8 cellular contexts compared by ENCODE assay signal in genomic region chr1:93878501-93878888, GRCh38. TPM values are rescaled to one million over a fixed set of nuclear protein-coding genes. Genes with fewer than 3 reads are reported as not detected.
A peak's percentile ranks its signal among the peaks of the same experiment; 100 is the strongest.
DNase-seq lines count a peak whose midpoint lies in the region; ATAC-seq and TF ChIP-seq lines count a peak whose summit lies in the region.

No MANE protein-coding gene starts in this region.

- peak overlapping the region; percentile 93 for H3K27ac ChIP-seq in IMR-90 (ENCODE audit: insufficient read depth, low read length)
- H3K27ac ChIP-seq in coronary artery, result peak overlapping the region; percentile 84 to 93

- no peak for TF ChIP-seq CTCF in IMR-90 (conservative IDR thresholded peaks at IDR 0.05; ENCODE audit: low read depth, low read length)
- TF ChIP-seq CTCF in coronary artery (IDR thresholded peaks at IDR 0.05), result no peak

- peak overlapping the region; percentile 89 for H2AK9ac ChIP-seq in IMR-90 (replicated peaks; ENCODE audit: low read depth, low read length, poor library complexity)

- H3K23ac ChIP-seq in IMR-90 (ENCODE audit: low read depth, low read length), result peak overlapping the region; percentile 81; the same call in 1 of the 2 replicates

- H2AK5ac ChIP-seq in IMR-90 (ENCODE audit: low read depth, low read length), result peak overlapping the region; percentile 48; the same call in 1 of the 2 replicates

- BruUV-seq in IMR-90 (replicated peaks; lab: Mats Ljungman, UMichigan), result no TSS peak

- peak overlapping the region; percentile 89 for H3K4me2 ChIP-seq in IMR-90 (ENCODE audit: low read depth, low read length)

- 2% methylated on average over 10 of the region's 20 CpGs; no CpG with 5 or more reads in 1 of the 2 experiments for WGBS in IMR-90 (ENCODE audit: extremely low coverage in 2 of 2, insufficient read length in 1 of 2), 2 experiments

- TF ChIP-seq RAD21 in IMR-90 (IDR thresholded peaks at IDR 0.05; ENCODE audit: low read length), result no peak

- peak overlapping the region; percentile 79 for H3K4ac ChIP-seq in IMR-90 (ENCODE audit: low read depth, low read length)

- peak overlapping the region; percentile 68 for H3K56ac ChIP-seq in IMR-90 (ENCODE audit: extremely low read depth, insufficient read depth, low read length)

- H3K9me1 ChIP-seq in IMR-90 (ENCODE audit: insufficient read depth, low read length), result no peaks in the 10 kb centered on the region; the same call in 1 of the 2 replicates

- intact Hi-C loops in IMR-90 (cut with micrococcal nuclease), result loop anchor here (10.0 kb wide), 1 partner anchor 854 kb away; no protein-coding TSS in a partner anchor

- DNase-seq in DMS53 treated with DMSO at 0.1 percent for 48 hours (lab: John Stamatoyannopoulos, UW; ENCODE audit: unreplicated experiment) (peak; percentile 45), IMR-90 (peak; percentile 24), coronary artery (ENCODE audit: low spot score) (peak; percentile 73), lung microvascular endothelial cell (ENCODE audit: low read depth in 2 of 2) (peak; percentile 50 to 68), kidney glomerular epithelial cell (lab: John Stamatoyannopoulos, UW) (no peak)
- peak; percentile 75 for DNase-seq in activated CD4-positive, alpha-beta T cell treated with anti-CD3 and anti-CD28 coated beads for 48 hours
- DNase-seq in stimulated activated CD8-positive, alpha-beta memory T cell treated with anti-CD3 and anti-CD28 coated beads, Interleukin-15, amount 100 ng/mL, for 24 hours (ENCODE audit: low read depth), result peak; percentile 28

- dilution Hi-C loops in IMR-90 (cut with HindIII; ENCODE audit: low sequenced_read_pairs, unreplicated experiment), result no loop called here

- POLR2A ChIA-PET in IMR-90 (lab: Charles Lee; ENCODE audit: unreplicated experiment), result no interaction called here

- peak overlapping the region; percentile 95 to 99 for H4K8ac ChIP-seq in IMR-90 (ENCODE audit: low read depth in 2 of 2, low read length in 2 of 2)

- H2BK20ac ChIP-seq in IMR-90 (ENCODE audit: low read depth, low read length), result no peak overlapping the region

- H3K79me1 ChIP-seq in IMR-90 (ENCODE audit: low read depth in 1 of 2, low read length in 2 of 2), result peaks cover 11 to 36% of the 10 kb centered on the region in 2 experiments; a peak in 3 of 4 replicates

- no peaks in the 10 kb centered on the region; the same call in 1 of the 2 replicates for H3K4me1 ChIP-seq in IMR-90 (ENCODE audit: control insufficient read depth, insufficient read depth, low read length)

- H3K36me3 ChIP-seq in IMR-90 (ENCODE audit: control insufficient read depth, insufficient read depth, low read length), result peaks cover 20% of the 10 kb centered on the region

- ATAC-seq in GM21526 (IDR thresholded peaks at IDR 0.05; ENCODE audit: low FRiP score, unreplicated experiment), result peak; percentile 54
- ATAC-seq in IMR-90 (ENCODE audit: low read depth), result peak; percentile 2

- H4K91ac ChIP-seq in IMR-90 (ENCODE audit: insufficient read depth, low read depth, low read length), result peak overlapping the region; percentile 72

- H4K5ac ChIP-seq in IMR-90 (ENCODE audit: low read depth, low read length), result peak overlapping the region; percentile 85

- H3K27me3 ChIP-seq in IMR-90 (ENCODE audit: control insufficient read depth, insufficient read depth, low read length), result no peaks in the 10 kb centered on the region

- peak overlapping the region; percentile 96 for H3K9ac ChIP-seq in IMR-90 (ENCODE audit: low read depth, low read length)

- 0 out of 2 replicates have a peak overlapping the region, but pooled peaks have one; percentile 22 for H2BK120ac ChIP-seq in IMR-90 (ENCODE audit: low read depth, low read length)

- TF ChIP-seq POLR2A in IMR-90 (IDR thresholded peaks at IDR 0.05; ENCODE audit: low read depth, low read length), result no peak

- no peak overlapping the region for H2BK15ac ChIP-seq in IMR-90 (ENCODE audit: low read depth, low read length)

- H3K4me3 ChIP-seq in IMR-90 (ENCODE audit: insufficient read depth, low read depth, low read length) (peak overlapping the region; percentile 89), coronary artery (peak overlapping the region; percentile 92)

- CTCF ChIA-PET in IMR-90 (lab: Yijun Ruan, JAX), result no interaction called here

- in situ Hi-C loops in IMR-90 (cut with MboI; ENCODE audit: low sequenced_read_pairs), result loop anchor here (25.0 kb wide), 1 partner anchor 459 kb away; no protein-coding TSS in a partner anchor

- peak overlapping the region; percentile 91 for H3K14ac ChIP-seq in IMR-90 (replicated peaks; ENCODE audit: low read depth, low read length)

- no peaks in the 10 kb centered on the region for H4K20me1 ChIP-seq in IMR-90 (ENCODE audit: insufficient read depth, low read length)

- H2BK5ac ChIP-seq in IMR-90 (ENCODE audit: low read depth, low read length, poor library complexity, severe bottlenecking), result peak overlapping the region; percentile 85

- no peak overlapping the region for H3K18ac ChIP-seq in IMR-90 (ENCODE audit: low read depth, low read length)

- H3K9me3 ChIP-seq in IMR-90 (ENCODE audit: control insufficient read depth, insufficient read depth, low read length), result no peaks in the 10 kb centered on the region

- H2AFZ ChIP-seq in IMR-90 (replicated peaks; ENCODE audit: low read length, poor library complexity), result peak overlapping the region; percentile 98

TF ChIP-seq in IMR-90, 13 proteins besides CTCF, POLR2A, EP300 and RAD21:
- TF ChIP-seq BHLHE40 (IDR thresholded peaks at IDR 0.05; ENCODE audit: low read depth, low read length), result no peak
- no peak for TF ChIP-seq CHD1 (IDR thresholded peaks at IDR 0.05; ENCODE audit: low read depth, low read length)
- TF ChIP-seq FOS (IDR thresholded peaks at IDR 0.05; ENCODE audit: low read depth, low read length), result no peak
TF ChIP-seq in IMR-90: peak in this region for 0.

RNA-seq across cellular contexts. Expression of gene DNTTIP2, which starts 0.5 kb away (rescaled TPM):
- 24.4 and 35.8 TPM in 2 replicates for total RNA-seq in IMR-90 (2012; rRNA removed)
- 13.8 and 14.2 TPM in 2 replicates for polyA plus RNA-seq in IMR-90 (2012; rRNA removed)
- 1.0 and 2.3 TPM in 2 replicates for polyA plus RNA-seq in IMR-90 (2012; cell fraction: cytosol; rRNA removed)
- polyA plus RNA-seq in IMR-90 (2012; cell fraction: nucleus; rRNA removed; ENCODE audit: low replicate concordance), result 2.2 and 14.4 TPM in 2 replicates
- 8.5 and 13.5 TPM in 2 replicates for total RNA-seq in lung microvascular endothelial cell

RNA-seq across cellular contexts. Expression of gene GCLM, which starts 30.7 kb away (rescaled TPM):
- total RNA-seq in IMR-90 (2012; rRNA removed) (18.3 and 20.1 TPM in 2 replicates), lung microvascular endothelial cell (7.5 and 9.8 TPM in 2 replicates)
- 10.8 and 15.5 TPM in 2 replicates for polyA plus RNA-seq in IMR-90 (2012; rRNA removed)
- polyA plus RNA-seq in IMR-90 (2012; cell fraction: cytosol; rRNA removed), result 2.3 and 2.5 TPM in 2 replicates
- 1.9 and 12.3 TPM in 2 replicates for polyA plus RNA-seq in IMR-90 (2012; cell fraction: nucleus; rRNA removed; ENCODE audit: low replicate concordance)
